Comparison of ENCODE assay signal across 1 cellular context in genomic region chr10:12264204-12264908, GRCh38.
TF ChIP-seq lines count a peak whose summit lies in the region.

No MANE protein-coding gene starts in this region.

TF ChIP-seq in HepG2, 621 proteins besides CTCF, POLR2A, EP300 and RAD21 (continued from another document):
- TF ChIP-seq ZBTB33 (CRISPR knock-in tag; IDR thresholded peaks at IDR 0.05) (peak; percentile 87), PITX1 (CRISPR knock-in tag; IDR thresholded peaks at IDR 0.05) (no peak), ZNF850 (CRISPR knock-in tag; conservative IDR thresholded peaks at IDR 0.05) (no peak), MTA1 (CRISPR knock-in tag; IDR thresholded peaks at IDR 0.05; ENCODE audit: borderline replicate concordance) (no peak), FOXJ3 (CRISPR knock-in tag; IDR thresholded peaks at IDR 0.05; ENCODE audit: borderline replicate concordance) (no peak), ZNF687 (CRISPR knock-in tag; IDR thresholded peaks at IDR 0.05) (peak; percentile 50), YY1 (IDR thresholded peaks at IDR 0.05; ENCODE audit: insufficient read depth, insufficient replicate concordance, low read depth, low read length) (peak; percentile 43), XBP1 (CRISPR knock-in tag; IDR thresholded peaks at IDR 0.05) (no peak), ZFP91 (CRISPR knock-in tag; IDR thresholded peaks at IDR 0.05; ENCODE audit: borderline replicate concordance) (peak; percentile 34; the same call in 1 of the 2 replicates), THAP9 (CRISPR knock-in tag; IDR thresholded peaks at IDR 0.05; ENCODE audit: borderline replicate concordance) (peak; percentile 25; the same call in 1 of the 2 replicates), HNRNPL (IDR thresholded peaks at IDR 0.05; ENCODE audit: low read depth, low read length) (0 out of 2 replicates have a peak, but pooled peaks have one; percentile 59), MXI1 (IDR thresholded peaks at IDR 0.05; ENCODE audit: borderline replicate concordance, low read depth, low read length) (no peak), ZNF574 (CRISPR knock-in tag; IDR thresholded peaks at IDR 0.05) (0 out of 2 replicates have a peak, but pooled peaks have one; percentile 20), ATF1 (CRISPR knock-in tag; IDR thresholded peaks at IDR 0.05) (no peak), ZNF549 (CRISPR knock-in tag; IDR thresholded peaks at IDR 0.05) (no peak), ZFY (CRISPR knock-in tag; IDR thresholded peaks at IDR 0.05) (no peak; the same call in 1 of the 2 replicates), SP2 (CRISPR knock-in tag; IDR thresholded peaks at IDR 0.05) (no peak), SMC3 (IDR thresholded peaks at IDR 0.05; ENCODE audit: low read length) (peak; percentile 36; the same call in 1 of the 2 replicates), NFKB2 (CRISPR knock-in tag; IDR thresholded peaks at IDR 0.05; ENCODE audit: borderline replicate concordance) (peak; percentile 52; the same call in 1 of the 2 replicates), HOXA3 (CRISPR knock-in tag; IDR thresholded peaks at IDR 0.05) (0 out of 2 replicates have a peak, but pooled peaks have one; percentile 27)
